ENCODE assay signal across 8 cellular contexts in the genomic region with DNA sequence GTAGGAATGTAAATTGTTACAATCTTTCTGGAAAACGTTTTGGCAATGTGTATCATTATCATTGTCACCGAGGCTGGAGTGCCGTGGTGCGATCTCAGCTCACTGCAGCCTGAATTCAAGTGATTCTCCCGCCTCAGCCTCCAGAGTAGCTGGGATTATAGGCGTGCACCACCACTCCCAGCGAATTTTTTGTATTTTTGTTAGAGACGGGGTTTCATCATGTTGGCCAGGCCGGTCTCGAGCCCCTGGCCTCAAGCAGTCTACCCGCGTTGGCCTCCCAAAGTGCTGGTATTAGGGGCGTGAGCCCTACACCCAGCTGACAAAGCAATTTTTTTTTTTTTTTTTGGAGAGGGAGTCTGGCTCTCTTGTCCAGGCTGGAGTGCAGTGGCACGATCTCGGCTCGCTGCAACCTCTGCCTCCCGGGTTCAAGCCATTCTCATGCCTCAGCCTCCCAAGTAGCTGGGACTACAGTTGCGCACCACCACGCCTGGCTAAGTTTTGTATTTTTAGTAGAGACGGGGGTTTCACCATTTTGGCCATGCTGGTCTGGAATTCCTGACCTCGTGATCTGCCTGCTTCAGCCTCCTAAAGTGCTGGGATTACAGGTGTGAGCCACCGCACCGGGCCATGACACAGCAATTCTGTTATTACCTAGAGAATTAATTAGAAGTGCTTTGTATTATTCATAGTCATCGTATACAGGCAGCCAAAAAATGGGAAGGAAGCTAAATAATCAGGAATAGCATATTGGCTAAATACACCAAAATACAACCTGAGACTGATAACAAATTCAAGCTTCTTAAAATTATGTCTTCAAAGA. TPM values are rescaled to one million over a fixed set of nuclear protein-coding genes. Genes with fewer than 3 reads are reported as not detected.
A peak's percentile ranks its signal among the peaks of the same experiment; 100 is the strongest.
DNase-seq lines count a peak whose midpoint lies in the region; ATAC-seq and TF ChIP-seq lines count a peak whose summit lies in the region.

No MANE protein-coding gene starts in this region.

- peak overlapping the region in 1 of 2 donors; percentile 68 for H3K9ac ChIP-seq in mucosa of rectum (ENCODE audit: low read depth in 1 of 2, low read length in 2 of 2)

- in situ Hi-C loops in brain microvascular endothelial cell (cut with HindIII; ENCODE audit: low pct_ligation_motif_present, low sequenced_read_pairs) = no loop called here

- peak overlapping the region; percentile 83 for H3K4me3 ChIP-seq in AG04449 (ENCODE audit: low read depth, low read length)
- peak overlapping the region; percentile 91 for H3K4me3 ChIP-seq in brain microvascular endothelial cell (ENCODE audit: low read depth, low read length)
- peak overlapping the region; percentile 89 to 97 for H3K4me3 ChIP-seq in mucosa of rectum (ENCODE audit: low read length in 2 of 2)

- DNase-seq in AG04449 (ENCODE audit: low read depth, low spot score) = no peak
- peak; percentile 5 for DNase-seq in HT-29 (ENCODE audit: low spot score)
- no peak for DNase-seq in brain microvascular endothelial cell
- no peak for DNase-seq in ureter (ENCODE audit: low spot score)
- no peak for DNase-seq in sciatic nerve (ENCODE audit: low spot score)
- no peak for DNase-seq in medulla oblongata (ENCODE audit: extremely low spot score)
- no peak for DNase-seq in SK-N-DZ (ENCODE audit: low spot score)

- no peak overlapping the region for H3K27ac ChIP-seq in brain microvascular endothelial cell
- H3K27ac ChIP-seq in mucosa of rectum (ENCODE audit: low read depth in 2 of 2, low read length in 2 of 2) = peak overlapping the region in 1 of 2 donors; percentile 66

- ATAC-seq in sciatic nerve = no peak

- TF ChIP-seq CTCF in AG04449 (IDR thresholded peaks at IDR 0.05; ENCODE audit: insufficient read depth, low read length, missing control alignments) = no peak
- no peak for TF ChIP-seq CTCF in brain microvascular endothelial cell (IDR thresholded peaks at IDR 0.05; ENCODE audit: low read depth, low read length, missing control alignments)

- no peaks in the 10 kb centered on the region for H3K9me3 ChIP-seq in mucosa of rectum (ENCODE audit: control insufficient read depth in 2 of 2, low read length in 2 of 2)

- H3K36me3 ChIP-seq in brain microvascular endothelial cell (replicated peaks) = peaks cover 2% of the 10 kb centered on the region
- H3K36me3 ChIP-seq in mucosa of rectum (ENCODE audit: control insufficient read depth in 2 of 2, insufficient read depth in 2 of 2, low read length in 2 of 2) = peaks cover 0 to 2% of the 10 kb centered on the region in 2 donors

- CTCF ChIA-PET in AG04449 (lab: Yijun Ruan, JAX) = interaction anchor here (1.0 to 1.9 kb wide), 2 partner anchors 144 to 353 kb away, joined by 5 read pairs; no protein-coding TSS in a partner anchor

- peaks cover 8 to 11% of the 10 kb centered on the region in 2 donors for H3K4me1 ChIP-seq in mucosa of rectum (ENCODE audit: control insufficient read depth in 2 of 2, insufficient read depth in 2 of 2, low read length in 2 of 2)

- intact Hi-C loops in sciatic nerve (cut with DNase I) = no loop called here

- POLR2A ChIA-PET in AG04449 (lab: Yijun Ruan, JAX) = no interaction called here

- H3K27me3 ChIP-seq in brain microvascular endothelial cell (replicated peaks) (no peaks in the 10 kb centered on the region), mucosa of rectum (ENCODE audit: control insufficient read depth in 2 of 2, insufficient read depth in 2 of 2, low read length in 2 of 2) (no peaks in the 10 kb centered on the region)

RNA-seq across cellular contexts. Expression of gene ACTR6, which starts 1.2 kb away (rescaled TPM):
- total RNA-seq in HT-29 (2014; rRNA removed; shearing (Covaris generic)) = 4.2 and 7.4 TPM in 2 replicates
- total RNA-seq in ureter (33.1 TPM), sciatic nerve (32.3 TPM)
- polyA plus RNA-seq in SK-N-DZ (2014; cell fraction: cytosol; rRNA removed) = 63.2 and 71.9 TPM in 2 replicates
- 44.6 and 76.2 TPM in 2 replicates for polyA plus RNA-seq in SK-N-DZ (2014; cell fraction: nucleus; rRNA removed)

RNA-seq across cellular contexts. Expression of gene BLTP3B, which starts 59.1 kb away (rescaled TPM):
- total RNA-seq in HT-29 (2014; rRNA removed; shearing (Covaris generic)) = 13.4 and 14.4 TPM in 2 replicates
- total RNA-seq in ureter = 25.6 TPM
- 40.4 TPM for total RNA-seq in sciatic nerve
- polyA plus RNA-seq in SK-N-DZ (2014; cell fraction: cytosol; rRNA removed) = 14.0 and 19.6 TPM in 2 replicates
- polyA plus RNA-seq in SK-N-DZ (2014; cell fraction: nucleus; rRNA removed) = 7.6 and 12.6 TPM in 2 replicates
